8 cellular contexts compared by ENCODE assay signal in genomic region chr12:109996483-109996853, GRCh38. TPM values are rescaled to one million over a fixed set of nuclear protein-coding genes. Genes with fewer than 3 reads are reported as not detected.
A peak's percentile ranks its signal among the peaks of the same experiment; 100 is the strongest.
DNase-seq lines count a peak whose midpoint lies in the region; ATAC-seq and TF ChIP-seq lines count a peak whose summit lies in the region.

No MANE protein-coding gene starts in this region.

- H3K36me3 Mint-ChIP-seq in CD8-positive, alpha-beta memory T cell: peaks cover 0 to 36% (median 0%) of the 10 kb centered on the region in 3 donors
- no peaks in the 10 kb centered on the region for H3K36me3 Mint-ChIP-seq in osteocyte (ENCODE audit: unreplicated experiment)

- ATAC-seq in Panc1 (no peak), GM18519 (IDR thresholded peaks at IDR 0.05; ENCODE audit: low FRiP score, unreplicated experiment) (no peak)

- no peaks in the 10 kb centered on the region for H3K27me3 ChIP-seq in CD8-positive, alpha-beta memory T cell (ENCODE audit: insufficient read depth, low read length, poor library complexity, severe bottlenecking)
- H3K27me3 ChIP-seq in Panc1 (ENCODE audit: control insufficient read depth, insufficient read depth, low read length) (no peaks in the 10 kb centered on the region), H7 (ENCODE audit: control insufficient read depth, insufficient read depth, low read length) (peaks cover 9% of the 10 kb centered on the region)

- POLR2A ChIA-PET in CD8-positive, alpha-beta memory T cell (lab: Charles Lee): no interaction called here
- POLR2A ChIA-PET in Panc1 (lab: Charles Lee): no interaction called here

- peak overlapping the region; percentile 80 to 97 (median 92) for H3K27ac Mint-ChIP-seq in CD8-positive, alpha-beta memory T cell
- peak overlapping the region; percentile 67 for H3K27ac Mint-ChIP-seq in osteocyte (ENCODE audit: unreplicated experiment)

- H3K27me3 Mint-ChIP-seq in CD8-positive, alpha-beta memory T cell: no peaks in the 10 kb centered on the region
- H3K27me3 Mint-ChIP-seq in osteocyte (ENCODE audit: unreplicated experiment): no peaks in the 10 kb centered on the region

- CTCF ChIA-PET in CD8-positive, alpha-beta memory T cell (lab: Charles Lee): interaction anchor here (1.3 kb wide), 1 partner anchor 31 kb away, joined by 3 read pairs; no protein-coding TSS in a partner anchor
- CTCF ChIA-PET in Panc1 (lab: Charles Lee): no interaction called here

- no peaks in the 10 kb centered on the region for H3K9me3 Mint-ChIP-seq in CD8-positive, alpha-beta memory T cell
- no peaks in the 10 kb centered on the region for H3K9me3 Mint-ChIP-seq in osteocyte (ENCODE audit: unreplicated experiment)

- peak overlapping the region; percentile 77 for H3K4me3 ChIP-seq in CD8-positive, alpha-beta memory T cell (ENCODE audit: low read length)
- H3K4me3 ChIP-seq in Panc1 (ENCODE audit: low read depth in 2 of 2, low read length in 2 of 2): peak overlapping the region; percentile 87 to 89
- H3K4me3 ChIP-seq in H7 (ENCODE audit: insufficient read depth, low read depth, low read length): no peak overlapping the region

- TF ChIP-seq CTCF in Panc1 (IDR thresholded peaks at IDR 0.05): no peak
- no peak for TF ChIP-seq CTCF in osteocyte (IDR thresholded peaks at IDR 0.05)

- H3K4me3 Mint-ChIP-seq in CD8-positive, alpha-beta memory T cell: peak overlapping the region; percentile 82 to 98 (median 92)
- H3K4me3 Mint-ChIP-seq in osteocyte (ENCODE audit: unreplicated experiment): peak overlapping the region; percentile 95

- no peaks in the 10 kb centered on the region for H3K36me3 ChIP-seq in CD8-positive, alpha-beta memory T cell (ENCODE audit: insufficient read depth, low read length)
- peaks cover 2% of the 10 kb centered on the region for H3K36me3 ChIP-seq in Panc1 (ENCODE audit: control insufficient read depth, insufficient read depth, low read length)
- H3K36me3 ChIP-seq in H7 (replicated peaks; ENCODE audit: control insufficient read depth, insufficient read depth, low read length): no peaks in the 10 kb centered on the region

- H3K27ac ChIP-seq in CD8-positive, alpha-beta memory T cell (ENCODE audit: low read depth, low read length): peak overlapping the region; percentile 76
- H3K27ac ChIP-seq in Panc1 (ENCODE audit: low read length) (peak overlapping the region; percentile 91), epithelial cell of prostate (peak overlapping the region; percentile 44)

- H3K9me3 ChIP-seq in CD8-positive, alpha-beta memory T cell (ENCODE audit: low read length): no peaks in the 10 kb centered on the region
- no peaks in the 10 kb centered on the region for H3K9me3 ChIP-seq in Panc1 (ENCODE audit: control insufficient read depth, insufficient read depth, low read depth, low read length)

- H3K4me1 Mint-ChIP-seq in CD8-positive, alpha-beta memory T cell: peaks cover 70 to 83% (median 73%) of the 10 kb centered on the region in 3 donors
- H3K4me1 Mint-ChIP-seq in osteocyte (ENCODE audit: unreplicated experiment): peaks cover 48% of the 10 kb centered on the region

- no peak for DNase-seq in CD8-positive, alpha-beta memory T cell
- DNase-seq in Panc1 (ENCODE audit: low read depth, low spot score) (no peak), epithelial cell of prostate (ENCODE audit: low read depth, low spot score) (no peak), osteocyte (ENCODE audit: extremely low spot score, unreplicated experiment) (no peak), nucleus accumbens (lab: John Stamatoyannopoulos, UW) (no peak), H7 (no peak)
- DNase-seq in activated CD4-positive, CD25-positive, alpha-beta regulatory T cell treated with anti-CD3 and anti-CD28 coated beads, Interleukin-2, amount 50 U/mL, for 72 hours: no peak

- in situ Hi-C loops in Panc1 (cut with HindIII; ENCODE audit: low pct_unique_long_range_greater_than_20kb, low sequenced_read_pairs): no loop called here

- intact Hi-C loops in Panc1 (cut with micrococcal nuclease; ENCODE audit: unreplicated experiment): no loop called here

- peaks cover 46% of the 10 kb centered on the region for H3K4me1 ChIP-seq in CD8-positive, alpha-beta memory T cell (ENCODE audit: insufficient read depth, low read length)
- H3K4me1 ChIP-seq in Panc1 (ENCODE audit: control insufficient read depth, insufficient read depth, low read length): peaks cover 26% of the 10 kb centered on the region

- BruUV-seq in Panc1 (replicated peaks; lab: Mats Ljungman, UMichigan): no TSS peak

RNA-seq across cellular contexts. Expression of gene GIT2, which starts 0.3 kb away (rescaled TPM):
- total RNA-seq in CD8-positive, alpha-beta memory T cell: 10 to 100 TPM; 52.0 to 54.4 TPM
- polyA plus RNA-seq in CD8-positive, alpha-beta memory T cell: 93.0 TPM
- 40.0 TPM for total RNA-seq in Panc1 (2021; ENCODE audit: unreplicated experiment)
- polyA plus RNA-seq in Panc1 (2012; ENCODE audit: insufficient read length): 22.9 TPM
- total RNA-seq in osteocyte: 49.6 and 52.6 TPM in 2 replicates
- total RNA-seq in H7 (2014; rRNA removed; shearing (Covaris generic)): 16.3 and 22.7 TPM in 2 replicates

RNA-seq across cellular contexts. Expression of gene ANKRD13A, which starts 2.8 kb away (rescaled TPM):
- 10 to 100 TPM; 38.1 to 41.1 TPM for total RNA-seq in CD8-positive, alpha-beta memory T cell
- 47.1 TPM for polyA plus RNA-seq in CD8-positive, alpha-beta memory T cell
- total RNA-seq in Panc1 (2021; ENCODE audit: unreplicated experiment): 34.4 TPM
- polyA plus RNA-seq in Panc1 (2012; ENCODE audit: insufficient read length): 15.7 TPM
- 42.3 and 43.5 TPM in 2 replicates for total RNA-seq in osteocyte
- total RNA-seq in H7 (2014; rRNA removed; shearing (Covaris generic)): 24.6 and 25.9 TPM in 2 replicates

RNA-seq across cellular contexts. Expression of gene C12orf76, which starts 51.9 kb away (rescaled TPM):
- total RNA-seq in CD8-positive, alpha-beta memory T cell: 10 to 100 TPM; 11.7 to 12.7 TPM
- 17.3 TPM for polyA plus RNA-seq in CD8-positive, alpha-beta memory T cell
- total RNA-seq in Panc1 (2021; ENCODE audit: unreplicated experiment) (13.6 TPM), osteocyte (13.7 and 14.5 TPM in 2 replicates)
- 9.2 TPM for polyA plus RNA-seq in Panc1 (2012; ENCODE audit: insufficient read length)
- total RNA-seq in H7 (2014; rRNA removed; shearing (Covaris generic)): 14.9 and 31.0 TPM in 2 replicates
